In the genomic region with DNA sequence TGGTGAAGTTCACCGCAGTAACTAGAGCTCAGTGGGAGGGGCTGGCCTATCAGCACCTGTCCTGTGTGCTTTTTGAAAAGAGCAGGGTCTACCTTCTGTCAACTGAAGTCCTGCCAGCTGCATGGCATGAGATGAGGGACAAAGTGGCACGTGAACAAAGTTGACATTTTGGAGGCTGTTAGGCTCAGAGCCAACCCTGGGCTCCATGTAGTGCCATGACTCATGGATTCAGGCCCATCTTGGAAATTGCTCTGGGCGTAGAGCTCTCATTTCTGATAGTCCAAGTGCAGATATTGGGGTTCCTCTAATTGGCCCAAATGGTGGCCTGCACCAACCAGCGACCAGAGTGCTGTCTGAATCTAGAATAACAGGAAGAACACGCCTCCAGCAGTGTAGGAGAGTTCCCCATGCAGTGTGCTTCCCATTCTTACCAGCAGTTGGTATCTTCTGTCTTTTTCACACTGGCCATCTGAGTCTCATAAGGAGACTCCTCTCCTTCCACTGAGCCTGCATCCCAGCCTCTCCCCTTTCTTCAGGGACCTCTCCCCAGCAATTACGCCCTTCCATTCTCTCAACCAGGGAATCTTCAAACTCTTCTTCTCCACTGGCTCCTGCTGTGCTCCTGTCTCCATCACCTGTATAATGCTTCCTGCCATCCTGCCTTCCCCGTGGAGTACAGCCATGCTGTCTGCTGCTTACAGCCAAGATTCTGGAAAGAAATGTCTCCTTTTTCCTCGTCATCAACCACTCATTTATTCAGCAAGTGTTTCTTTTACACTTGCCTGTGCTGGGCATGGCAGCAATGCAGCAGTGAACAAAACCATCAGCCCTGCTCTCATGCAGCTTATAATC, we compare ENCODE assay signal across 9 cellular contexts. TPM values are rescaled to one million over a fixed set of nuclear protein-coding genes. Genes with fewer than 3 reads are reported as not detected.
DNase-seq lines count a peak whose midpoint lies in the region; ATAC-seq, FAIRE-seq and TF ChIP-seq lines count a peak whose summit lies in the region.
"Had no signal": no experiment of that assay in that cellular context is flagged by ENCODE, and none has a peak within 500 bp of the region (broad histone marks: within the 10 kb centered on the region; RNA-seq: fewer than 3 reads in every experiment).

No MANE protein-coding gene starts in this region.

- no peaks in the 10 kb centered on the region for H3K27me3 ChIP-seq in pancreas

- DNase-seq in DMS153 (lab: John Stamatoyannopoulos, UW): peak; percentile 20
- DNase-seq in DMS153 treated with DMSO at 0.1 percent for 48 hours (lab: John Stamatoyannopoulos, UW; ENCODE audit: unreplicated experiment): no peak
- DNase-seq in NCI-H345 treated with DMSO at 0.1 percent for 48 hours (lab: John Stamatoyannopoulos, UW; ENCODE audit: unreplicated experiment): peak; percentile 30
- DNase-seq in cerebellum (ENCODE audit: low spot score): peak; percentile 35
- DNase-seq in pancreas: no peak
- no peak for DNase-seq in NCI-H526 (lab: John Stamatoyannopoulos, UW)
- no peak for DNase-seq in GM10266 (ENCODE audit: extremely low spot score)

- H3K36me3 ChIP-seq in pancreas: no peaks in the 10 kb centered on the region

- H3K4me1 ChIP-seq in pancreas: peaks cover 0 to 30% (median 0%) of the 10 kb centered on the region in 3 donors

- no peak for FAIRE-seq in pancreas (lab: Jason Lieb, UNC)

- H3K4me3 ChIP-seq in pancreas: no peak overlapping the region

- no peak overlapping the region for H3K27ac ChIP-seq in pancreas
- H3K27ac ChIP-seq: 22Rv1 had no signal

- WGBS in pancreas, 2 donors: 83% methylated on average over 8 of the region's 8 CpGs

- intact Hi-C loops in pancreas (cut with DNase I): no loop called here

- H3K9me3 ChIP-seq in pancreas: no peaks in the 10 kb centered on the region

- TF ChIP-seq CTCF in pancreas (IDR thresholded peaks at IDR 0.05): no peak
- no peak for TF ChIP-seq CTCF in GM10266 (IDR thresholded peaks at IDR 0.05; ENCODE audit: control insufficient read depth, insufficient read depth, low read depth, missing control alignments)

- peak in 3 of 4 donors; percentile 9 to 49 (median 11) for ATAC-seq in pancreas
- ATAC-seq in HG03460 (IDR thresholded peaks at IDR 0.05; ENCODE audit: unreplicated experiment): no peak

RNA-seq across cellular contexts. Expression of a gene that starts 30.4 kb away (rescaled TPM):
- total RNA-seq in cerebellum: 2.4 TPM
- 10 to 100 TPM in 4 of 6 donors, 1 to 10 TPM in 2; 7.0 to 28.0 (median 11.1) TPM for total RNA-seq in pancreas
- 10 to 100 TPM in 1 of 2 donors, 1 to 10 TPM in 1; 8.5 to 30.8 TPM for polyA plus RNA-seq in pancreas

Comparison
In these comparisons a context has a peak if more than half of its experiments do, and no peak if none do; other contexts are left out.
1. DNase-seq: peak in DMS153 (single experiment), NCI-H345 treated with DMSO at 0.1 percent for 48 hours (single experiment) and cerebellum (single experiment); none in DMS153 treated with DMSO at 0.1 percent for 48 hours (single experiment), pancreas (0 of 6), NCI-H526 (0 of 2) and GM10266 (single experiment).